In genomic region chr9:122070728-122071127, GRCh38 we compare ENCODE assay signal across 23 cellular contexts. TPM values are rescaled to one million over a fixed set of nuclear protein-coding genes. Genes with fewer than 3 reads are reported as not detected.
DNase-seq lines count a peak whose midpoint lies in the region; ATAC-seq and TF ChIP-seq lines count a peak whose summit lies in the region.
"Had no signal": no experiment of that assay in that cellular context is flagged by ENCODE, and none has a peak within 500 bp of the region (broad histone marks: within the 10 kb centered on the region; RNA-seq: fewer than 3 reads in every experiment).

No MANE protein-coding gene starts in this region.

- intact Hi-C loops in ascending aorta (cut with DNase I), result no loop called here

- no peaks in the 10 kb centered on the region for H3K36me3 Mint-ChIP-seq in WTC11

- ATAC-seq in SK-N-SH treated with all-trans-retinoic acid at 6 μM for 48 hours (no peak), WTC11 (no peak)

- CTCF ChIA-PET in SK-N-SH (lab: Yijun Ruan, JAX), result interaction anchor here (1.5 kb wide), 1 partner anchor 43 kb away, joined by 3 read pairs; no protein-coding TSS in a partner anchor
- CTCF ChIA-PET in WTC11 (lab: Charles Lee), result no interaction called here

- H2AFZ ChIP-seq in SK-N-SH (ENCODE audit: low read depth), result no peak overlapping the region

- TF ChIP-seq EP300 in SK-N-SH (IDR thresholded peaks at IDR 0.05; ENCODE audit: borderline replicate concordance in 1 of 2, low read depth in 1 of 2, low read length in 1 of 2), result no peak

- H3K4me3 Mint-ChIP-seq in WTC11, result no peak overlapping the region
- H3K4me3 Mint-ChIP-seq: B cell; CD4-positive, CD25-positive, alpha-beta regulatory T cell; IgD-negative memory B cell had no signal

- TF ChIP-seq RAD21 in SK-N-SH (IDR thresholded peaks at IDR 0.05; ENCODE audit: low read length), result peak; percentile 9; the same call in 1 of the 2 replicates

- no peak overlapping the region for H3K4me2 ChIP-seq in SK-N-SH

- H3K9ac ChIP-seq in SK-N-SH, result no peak overlapping the region

- H3K36me3 ChIP-seq in SK-N-SH (replicated peaks in 1 of 2; ENCODE audit: control insufficient read depth in 1 of 2, insufficient read depth in 2 of 2, low read length in 1 of 2) (no peaks in the 10 kb centered on the region), ascending aorta (no peaks in the 10 kb centered on the region)
- H3K36me3 ChIP-seq: MG63 had no signal

- TF ChIP-seq CTCF in SK-N-SH (IDR thresholded peaks at IDR 0.05) (no peak), ascending aorta (IDR thresholded peaks at IDR 0.05) (peak in 1 of 3 experiments; percentile 18), WTC11 (IDR thresholded peaks at IDR 0.05) (no peak)

- H3K9me3 ChIP-seq in SK-N-SH (no peaks in the 10 kb centered on the region), ascending aorta (no peaks in the 10 kb centered on the region)
- H3K9me3 ChIP-seq: MG63 had no signal

- H3K4me1 Mint-ChIP-seq in WTC11, result no peaks in the 10 kb centered on the region
- H3K4me1 Mint-ChIP-seq: B cell had no signal

- POLR2A ChIA-PET in SK-N-SH (lab: Yijun Ruan, JAX) (no interaction called here), WTC11 (lab: Charles Lee) (no interaction called here)

- no peaks in the 10 kb centered on the region for H3K79me2 ChIP-seq in SK-N-SH (ENCODE audit: insufficient read depth)

- H3K4me3 ChIP-seq in SK-N-SH (ENCODE audit: low read depth in 2 of 2, low read length in 1 of 2) (no peak overlapping the region), ascending aorta (no peak overlapping the region)
- H3K4me3 ChIP-seq: MG63 had no signal

- H4K20me1 ChIP-seq in SK-N-SH (ENCODE audit: insufficient read depth), result no peaks in the 10 kb centered on the region

- H3K27me3 ChIP-seq in SK-N-SH (ENCODE audit: insufficient read depth) (no peaks in the 10 kb centered on the region), ascending aorta (no peaks in the 10 kb centered on the region)
- H3K27me3 ChIP-seq: MG63 had no signal

- H3K4me1 ChIP-seq in SK-N-SH (ENCODE audit: control insufficient read depth in 1 of 2, insufficient read depth in 2 of 2, low read depth in 1 of 2, low read length in 1 of 2) (no peaks in the 10 kb centered on the region; a peak in 1 of 4 replicates), ascending aorta (peaks cover 10 to 30% of the 10 kb centered on the region in 2 donors)

- no peaks in the 10 kb centered on the region; the same call in 1 of the 2 replicates for H3K27me3 Mint-ChIP-seq in WTC11 (ENCODE audit: low read depth)
- H3K27me3 Mint-ChIP-seq: B cell; CD4-positive, CD25-positive, alpha-beta regulatory T cell; IgD-negative memory B cell had no signal

- no peaks in the 10 kb centered on the region for H3F3A ChIP-seq in SK-N-SH (replicated peaks; ENCODE audit: insufficient read depth)

- H3K9me2 ChIP-seq in SK-N-SH, result no peaks in the 10 kb centered on the region

- no peak overlapping the region for H3K27ac Mint-ChIP-seq in WTC11
- H3K27ac Mint-ChIP-seq: B cell; CD4-positive, CD25-positive, alpha-beta regulatory T cell; IgD-negative memory B cell had no signal

- WGBS in SK-N-SH (ENCODE audit: low lambda C conversion rate), result 94% methylated on average over 5 of the region's 8 CpGs

- H3K9me3 Mint-ChIP-seq in WTC11, result no peaks in the 10 kb centered on the region

- DNase-seq in SK-N-SH, result no peak
- peak; percentile 40 for DNase-seq in cerebellum (ENCODE audit: low spot score)
- DNase-seq in midbrain (lab: John Stamatoyannopoulos, UW), result peak; percentile 23
- DNase-seq in superior temporal gyrus (ENCODE audit: extremely low spot score), result peak; percentile 68
- DNase-seq in ascending aorta (ENCODE audit: low spot score in 2 of 2), result no peak
- DNase-seq in NCI-H1694 (lab: John Stamatoyannopoulos, UW), result no peak
- no peak for DNase-seq in WTC11 (ENCODE audit: low spot score)
- DNase-seq: 8988T; CD4-positive, CD25-positive, alpha-beta regulatory T cell; COR-L47; GF-D8; GOT3; Karpas-422; MG63; NCI-H1092; NCI-H146; NCI-H2081; NCI-H510A; NCI-H774; SHP77 had no signal

- H3K27ac ChIP-seq in SK-N-SH (ENCODE audit: low read depth in 2 of 2, low read length in 1 of 2) (no peak overlapping the region), ascending aorta (no peak overlapping the region)

TF ChIP-seq in SK-N-SH, 30 proteins besides CTCF, POLR2A, EP300 and RAD21:
- no peak for TF ChIP-seq RFX5 (IDR thresholded peaks at IDR 0.05; ENCODE audit: low read length)
- no peak for TF ChIP-seq NRF1 (IDR thresholded peaks at IDR 0.05; ENCODE audit: low read depth, low read length)
- no peak for TF ChIP-seq TCF12 (IDR thresholded peaks at IDR 0.05)
- TF ChIP-seq CHD2 (IDR thresholded peaks at IDR 0.05; ENCODE audit: low read length, partially characterized antibody), result no peak
- TF ChIP-seq SMC3 (IDR thresholded peaks at IDR 0.05; ENCODE audit: low read depth, low read length), result no peak
- TF ChIP-seq YY1 (IDR thresholded peaks at IDR 0.05; ENCODE audit: low read depth), result no peak
- no peak for TF ChIP-seq ELF1 (IDR thresholded peaks at IDR 0.05)

TF ChIP-seq in SK-N-SH treated with all-trans-retinoic acid at 6 μM for 48 hours, 23 proteins besides CTCF, POLR2A, EP300 and RAD21 (continues in another document):
- no peak for TF ChIP-seq ZC3H10 (CRISPR knock-in tag; IDR thresholded peaks at IDR 0.05)
- no peak for TF ChIP-seq ZNF70 (CRISPR knock-in tag; IDR thresholded peaks at IDR 0.05)
- TF ChIP-seq POU6F1 (CRISPR knock-in tag; IDR thresholded peaks at IDR 0.05; ENCODE audit: borderline replicate concordance, low read depth), result no peak
- no peak for TF ChIP-seq BACH2 (CRISPR knock-in tag; IDR thresholded peaks at IDR 0.05; ENCODE audit: borderline replicate concordance)
- no peak for TF ChIP-seq TCF4 (CRISPR knock-in tag; IDR thresholded peaks at IDR 0.05; ENCODE audit: borderline replicate concordance)
- TF ChIP-seq CSDC2 (CRISPR knock-in tag; IDR thresholded peaks at IDR 0.05), result no peak

TF ChIP-seq in WTC11, 78 proteins besides CTCF, POLR2A, EP300 and RAD21 (continues in another document):
- TF ChIP-seq AFF4 (CRISPR knock-in tag; IDR thresholded peaks at IDR 0.05; ENCODE audit: borderline replicate concordance) (no peak), ZNF423 (CRISPR knock-in tag; IDR thresholded peaks at IDR 0.05) (no peak), ZNF263 (CRISPR knock-in tag; IDR thresholded peaks at IDR 0.05; ENCODE audit: low read depth) (no peak), TCF7 (CRISPR knock-in tag; IDR thresholded peaks at IDR 0.05; ENCODE audit: low read depth) (no peak), ZSCAN18 (CRISPR knock-in tag; IDR thresholded peaks at IDR 0.05) (no peak)

RNA-seq across cellular contexts. Expression of gene TTLL11, which starts 22.4 kb away (rescaled TPM):
- polyA plus RNA-seq in SK-N-SH (2012; rRNA removed), result 6.0 and 6.8 TPM in 2 replicates
- polyA plus RNA-seq in SK-N-SH (2012; cell fraction: cytosol; rRNA removed), result 3.9 and 5.4 TPM in 2 replicates
- 6.6 and 8.0 TPM in 2 replicates for polyA plus RNA-seq in SK-N-SH (2012; cell fraction: nucleus; rRNA removed)
- 22.1 TPM for total RNA-seq in cerebellum
- total RNA-seq in ascending aorta, result 18.5 TPM
- 0.50 to 1.1 TPM (median 0.69 TPM) in 3 replicates for total RNA-seq in WTC11 (2021)

Comparison
In these comparisons a context has a peak if more than half of its experiments do, and no peak if none do; other contexts are left out.
1. DNase-seq: peak in cerebellum (single experiment), midbrain (single experiment) and superior temporal gyrus (single experiment); none in SK-N-SH (single experiment), ascending aorta (0 of 2), NCI-H1694 (single experiment) and WTC11 (single experiment).